ENCODE assay signal across 12 cellular contexts in genomic region chr2:237924164-237924534, GRCh38. TPM values are rescaled to one million over a fixed set of nuclear protein-coding genes. Genes with fewer than 3 reads are reported as not detected.
DNase-seq lines count a peak whose midpoint lies in the region; ATAC-seq and TF ChIP-seq lines count a peak whose summit lies in the region.
"Had no signal": no experiment of that assay in that cellular context is flagged by ENCODE, and none has a peak within 500 bp of the region (broad histone marks: within the 10 kb centered on the region; RNA-seq: fewer than 3 reads in every experiment).

No MANE protein-coding gene starts in this region.

- no peak overlapping the region for H3K4me3 ChIP-seq in ACC112 (ENCODE audit: low read depth, low read length)
- no peak overlapping the region for H3K4me3 ChIP-seq in Caco-2 (ENCODE audit: low read depth, low read length)
- H3K4me3 ChIP-seq in naive thymus-derived CD4-positive, alpha-beta T cell (ENCODE audit: low read length): no peak overlapping the region
- H3K4me3 ChIP-seq: cardiac muscle cell had no signal

- no peaks in the 10 kb centered on the region for H3K36me3 Mint-ChIP-seq in Caco-2 (ENCODE audit: insufficient read depth, unreplicated experiment)
- peaks cover 7% of the 10 kb centered on the region for H3K36me3 Mint-ChIP-seq in activated T-helper 1 cell treated with anti-CD3 and anti-CD28 coated beads, Interleukin-12 subunit alpha, Interleukin-12 subunit beta, Interleukin-2, Interleukin-4 antibody, amounts not matched to agents 30 ng/mL and 10 ng/mL and 1 ng/mL, durations not matched to agents 14 hours and 24 hours and 36 hours (ENCODE audit: low read depth)
- H3K36me3 Mint-ChIP-seq in naive thymus-derived CD4-positive, alpha-beta T cell: peaks cover 0 to 11% (median 0%) of the 10 kb centered on the region in 5 donors

- H3K27me3 Mint-ChIP-seq in Caco-2 (ENCODE audit: insufficient read depth, unreplicated experiment): no peaks in the 10 kb centered on the region
- peaks cover 4% of the 10 kb centered on the region for H3K27me3 Mint-ChIP-seq in activated T-helper 1 cell treated with anti-CD3 and anti-CD28 coated beads, Interleukin-12 subunit alpha, Interleukin-12 subunit beta, Interleukin-2, Interleukin-4 antibody, amounts not matched to agents 30 ng/mL and 10 ng/mL and 1 ng/mL, durations not matched to agents 14 hours and 24 hours and 36 hours (ENCODE audit: insufficient read depth)
- peaks cover 0 to under 1% (median 0%) of the 10 kb centered on the region in 5 donors for H3K27me3 Mint-ChIP-seq in naive thymus-derived CD4-positive, alpha-beta T cell

- H3K9me3 ChIP-seq in Caco-2: no peaks in the 10 kb centered on the region
- H3K9me3 ChIP-seq in naive thymus-derived CD4-positive, alpha-beta T cell (ENCODE audit: control insufficient read depth in 2 of 3, low read length in 3 of 3): no peaks in the 10 kb centered on the region

- CTCF ChIA-PET in Caco-2 (lab: Charles Lee): no interaction called here
- CTCF ChIA-PET in naive thymus-derived CD4-positive, alpha-beta T cell (lab: Charles Lee): interaction anchor here (0.6 to 3.1 kb wide), 8 partner anchors 9 to 346 kb away, joined by 3 to 17 read pairs (median 5); no protein-coding TSS in a partner anchor

- H3K27ac ChIP-seq in ACC112 (ENCODE audit: low read depth, low read length): no peak overlapping the region
- H3K27ac ChIP-seq in naive thymus-derived CD4-positive, alpha-beta T cell (ENCODE audit: low read depth, low read length): no peak overlapping the region
- H3K27ac ChIP-seq: cardiac muscle cell had no signal

- no peaks in the 10 kb centered on the region for H3K27me3 ChIP-seq in ACC112 (ENCODE audit: insufficient read depth, low read length)
- no peaks in the 10 kb centered on the region for H3K27me3 ChIP-seq in Caco-2 (replicated peaks; ENCODE audit: control insufficient read depth, insufficient read depth, low read length)
- no peaks in the 10 kb centered on the region for H3K27me3 ChIP-seq in naive thymus-derived CD4-positive, alpha-beta T cell (ENCODE audit: control insufficient read depth in 2 of 2, insufficient read depth in 2 of 2, low read length in 2 of 2)
- H3K27me3 ChIP-seq: BLaER1 treated with 17β-estradiol and CSF1 and Interleukin-3, amounts not matched to agents 10 nM and 100 nM had no signal

- peaks cover 7% of the 10 kb centered on the region for H3K4me1 Mint-ChIP-seq in Caco-2 (ENCODE audit: low read depth, unreplicated experiment)
- peaks cover 35% of the 10 kb centered on the region for H3K4me1 Mint-ChIP-seq in activated T-helper 1 cell treated with anti-CD3 and anti-CD28 coated beads, Interleukin-12 subunit alpha, Interleukin-12 subunit beta, Interleukin-2, Interleukin-4 antibody, amounts not matched to agents 30 ng/mL and 10 ng/mL and 1 ng/mL, durations not matched to agents 14 hours and 24 hours and 36 hours (ENCODE audit: low read depth)
- H3K4me1 Mint-ChIP-seq in naive thymus-derived CD4-positive, alpha-beta T cell: peaks cover 11 to 40% (median 28%) of the 10 kb centered on the region in 7 donors

- peak overlapping the region; percentile 69 for H2AFZ ChIP-seq in ACC112 (ENCODE audit: low read length, unreplicated experiment)

- H3K9me3 Mint-ChIP-seq in Caco-2 (ENCODE audit: unreplicated experiment): no peaks in the 10 kb centered on the region
- peaks cover 6% of the 10 kb centered on the region for H3K9me3 Mint-ChIP-seq in activated T-helper 1 cell treated with anti-CD3 and anti-CD28 coated beads, Interleukin-12 subunit alpha, Interleukin-12 subunit beta, Interleukin-2, Interleukin-4 antibody, amounts not matched to agents 30 ng/mL and 10 ng/mL and 1 ng/mL, durations not matched to agents 14 hours and 24 hours and 36 hours
- peaks cover 0 to 6% (median 0%) of the 10 kb centered on the region in 11 donors for H3K9me3 Mint-ChIP-seq in naive thymus-derived CD4-positive, alpha-beta T cell

- no peak overlapping the region for H3K27ac Mint-ChIP-seq in Caco-2 (ENCODE audit: unreplicated experiment)
- peak overlapping the region; percentile 74 for H3K27ac Mint-ChIP-seq in activated T-helper 1 cell treated with anti-CD3 and anti-CD28 coated beads, Interleukin-12 subunit alpha, Interleukin-12 subunit beta, Interleukin-2, Interleukin-4 antibody, amounts not matched to agents 30 ng/mL and 10 ng/mL and 1 ng/mL, durations not matched to agents 14 hours and 24 hours and 36 hours
- H3K27ac Mint-ChIP-seq in naive thymus-derived CD4-positive, alpha-beta T cell: peak overlapping the region in 4 of 9 donors; percentile 60 to 86 (median 72)

- DNase-seq in Caco-2 (no peak), COLO668 (lab: John Stamatoyannopoulos, UW; ENCODE audit: unreplicated experiment) (no peak), NCI-H446 treated with DMSO at 0.1 percent for 48 hours (lab: John Stamatoyannopoulos, UW) (no peak)
- DNase-seq in activated T-helper 1 cell treated with anti-CD3 and anti-CD28 coated beads, Interleukin-12 subunit alpha, Interleukin-12 subunit beta, Interleukin-2, Interleukin-4 antibody, amounts not matched to agents 30 ng/mL and 10 ng/mL and 1 ng/mL, durations not matched to agents 14 hours and 24 hours and 36 hours (ENCODE audit: low spot score): no peak
- no peak for DNase-seq in naive thymus-derived CD4-positive, alpha-beta T cell
- DNase-seq: DMS79 treated with DMSO at 0.1 percent for 48 hours, NCI-H187 treated with DMSO at 0.1 percent for 48 hours, NCI-H510A treated with DMSO at 0.1 percent for 48 hours had no signal

- no TSS peak for BruUV-seq in Caco-2 (replicated peaks; lab: Mats Ljungman, UMichigan)

- H3K4me1 ChIP-seq in ACC112 (ENCODE audit: control insufficient read depth, insufficient read depth, low read length, unreplicated experiment) (peaks cover 6% of the 10 kb centered on the region), Caco-2 (no peaks in the 10 kb centered on the region)
- H3K4me1 ChIP-seq in naive thymus-derived CD4-positive, alpha-beta T cell (ENCODE audit: control insufficient read depth in 2 of 2, insufficient read depth in 2 of 2, low read length in 2 of 2): no peaks in the 10 kb centered on the region

- H3K4me3 Mint-ChIP-seq in Caco-2 (ENCODE audit: unreplicated experiment): peak overlapping the region; percentile 23
- peak overlapping the region; percentile 70 for H3K4me3 Mint-ChIP-seq in activated T-helper 1 cell treated with anti-CD3 and anti-CD28 coated beads, Interleukin-12 subunit alpha, Interleukin-12 subunit beta, Interleukin-2, Interleukin-4 antibody, amounts not matched to agents 30 ng/mL and 10 ng/mL and 1 ng/mL, durations not matched to agents 14 hours and 24 hours and 36 hours
- peak overlapping the region in 9 of 10 donors; percentile 17 to 81 (median 67) for H3K4me3 Mint-ChIP-seq in naive thymus-derived CD4-positive, alpha-beta T cell

- no peaks in the 10 kb centered on the region for H3K36me3 ChIP-seq in ACC112 (ENCODE audit: insufficient read depth, low read length)
- no peaks in the 10 kb centered on the region for H3K36me3 ChIP-seq in Caco-2 (ENCODE audit: control insufficient read depth, insufficient read depth, low read length)
- no peaks in the 10 kb centered on the region for H3K36me3 ChIP-seq in naive thymus-derived CD4-positive, alpha-beta T cell (ENCODE audit: control insufficient read depth in 2 of 3, insufficient read depth in 3 of 3, low read length in 3 of 3)
- H3K36me3 ChIP-seq: BLaER1 treated with 17β-estradiol and CSF1 and Interleukin-3, amounts not matched to agents 10 nM and 100 nM; cardiac muscle cell had no signal

- POLR2A ChIA-PET in Caco-2 (lab: Charles Lee): no interaction called here
- POLR2A ChIA-PET in naive thymus-derived CD4-positive, alpha-beta T cell (lab: Charles Lee): interaction anchor here (1.3 to 3.1 kb wide), 3 partner anchors 17 to 44 kb away, joined by 3 to 10 read pairs (median 7); no protein-coding TSS in a partner anchor

- no peak for TF ChIP-seq CTCF in Caco-2 (IDR thresholded peaks at IDR 0.05; ENCODE audit: insufficient read depth in 1 of 2, low read depth in 1 of 2, low read length in 1 of 2, severe bottlenecking in 1 of 2, unreplicated experiment in 1 of 2)

- intact Hi-C loops in Caco-2 (cut with micrococcal nuclease; ENCODE audit: unreplicated experiment): no loop called here
- intact Hi-C loops in activated T-helper 1 cell treated with anti-CD3 and anti-CD28 coated beads, Interleukin-12 subunit alpha, Interleukin-12 subunit beta, Interleukin-2, Interleukin-4 antibody, amounts not matched to agents 30 ng/mL and 10 ng/mL and 1 ng/mL, durations not matched to agents 14 hours and 24 hours and 36 hours (cut with micrococcal nuclease): no loop called here
- intact Hi-C loops in naive thymus-derived CD4-positive, alpha-beta T cell (cut with micrococcal nuclease): no loop called here

- no peaks in the 10 kb centered on the region for H3K79me2 ChIP-seq in ACC112 (ENCODE audit: control insufficient read depth, insufficient read depth, low read length, unreplicated experiment)

- ATAC-seq in naive thymus-derived CD4-positive, alpha-beta T cell: no peak
- ATAC-seq in GM21723 (IDR thresholded peaks at IDR 0.05; ENCODE audit: unreplicated experiment): no peak

RNA-seq across cellular contexts. Expression of gene UBE2F, which starts 42.7 kb away (rescaled TPM):
- 33.9 and 38.9 TPM in 2 replicates for total RNA-seq in Caco-2 (2022)
- 121 TPM in 2 replicates for total RNA-seq in activated T-helper 1 cell treated with anti-CD3 and anti-CD28 coated beads, Interleukin-12 subunit alpha, Interleukin-12 subunit beta, Interleukin-2, Interleukin-4 antibody, amounts not matched to agents 30 ng/mL and 10 ng/mL and 1 ng/mL, durations not matched to agents 14 hours and 24 hours and 36 hours
- 10 to 100 TPM; 42.5 to 80.9 (median 48.3) TPM for total RNA-seq in naive thymus-derived CD4-positive, alpha-beta T cell
- 100 to 1,000 TPM in 1 of 2 donors, 10 to 100 TPM in 1; 95.6 to 114 TPM for polyA plus RNA-seq in naive thymus-derived CD4-positive, alpha-beta T cell
